Comparison of ENCODE assay signal across 8 cellular contexts in the genomic region with DNA sequence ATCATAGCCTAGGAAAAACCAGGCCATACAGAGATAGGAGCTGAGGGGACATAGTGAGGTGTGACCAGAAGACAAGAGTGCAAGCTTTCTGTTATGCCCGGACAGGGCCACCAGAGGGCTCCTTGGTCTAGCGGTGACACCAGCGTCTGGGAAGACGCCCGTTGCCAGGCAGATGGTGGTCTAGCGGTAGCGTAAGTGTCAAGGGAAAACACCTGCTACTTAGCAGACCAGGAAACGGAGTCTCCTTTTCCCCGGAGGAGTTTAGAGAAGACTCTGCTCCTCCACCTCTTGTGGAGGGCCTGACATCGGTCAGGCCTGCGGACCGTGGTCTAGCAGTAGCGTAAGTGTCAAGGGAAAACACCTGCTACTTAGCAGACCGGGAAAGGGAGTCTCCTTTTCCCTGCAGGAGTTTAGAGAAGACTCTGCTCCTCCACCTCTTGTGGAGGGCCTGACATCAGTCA. TPM values are rescaled to one million over a fixed set of nuclear protein-coding genes. Genes with fewer than 3 reads are reported as not detected.
DNase-seq lines count a peak whose midpoint lies in the region; ATAC-seq, FAIRE-seq and TF ChIP-seq lines count a peak whose summit lies in the region.
"Not testable (repeated sequence)": the region's sequence is repeated elsewhere in the genome, so short reads cannot be mapped to it uniquely, and the experiment has no call there.

No MANE protein-coding gene starts in this region.

- intact Hi-C loops in mucosa of descending colon (cut with DNase I, micrococcal nuclease) = loop anchor here in 1 of 2 donors (10.0 kb wide), 1 partner anchor 108 kb away; no protein-coding TSS in a partner anchor

- H3K9me3 ChIP-seq in fibroblast of lung (ENCODE audit: control insufficient read depth, insufficient read depth, low read depth, low read length); mucosa of descending colon: not testable (repeated sequence)

- not testable (repeated sequence) for H4K20me1 ChIP-seq in fibroblast of lung (ENCODE audit: control insufficient read depth, extremely low read depth, insufficient read depth, low read length)

- H3K36me3 ChIP-seq in fibroblast of lung (ENCODE audit: control insufficient read depth, insufficient read depth, low read length); mucosa of descending colon (ENCODE audit: low read depth): not testable (repeated sequence)

- H3K79me2 ChIP-seq in fibroblast of lung (ENCODE audit: control insufficient read depth, insufficient read depth, low read length) = not testable (repeated sequence)

- not testable (repeated sequence) for H3K9ac ChIP-seq in fibroblast of lung (ENCODE audit: insufficient read depth, low read length)

- not testable (repeated sequence) for H3K4me2 ChIP-seq in fibroblast of lung (ENCODE audit: extremely low read depth, insufficient read depth, low read length)

- not testable (repeated sequence) for H2AFZ ChIP-seq in fibroblast of lung (ENCODE audit: low read length)

- TF ChIP-seq CTCF in fibroblast of lung (conservative IDR thresholded peaks at IDR 0.05 in 1 of 2, IDR thresholded peaks at IDR 0.05 in 1 of 2; ENCODE audit: low read depth in 1 of 2, low read length in 2 of 2) (peak; percentile 36 to 44), mucosa of descending colon (IDR thresholded peaks at IDR 0.05) (peak; percentile 66)

- H3K27ac ChIP-seq in fibroblast of lung (ENCODE audit: insufficient read depth, low read length) = not testable (repeated sequence)

- not testable (repeated sequence) for H3K4me3 ChIP-seq in fibroblast of lung (replicated peaks in 1 of 4; ENCODE audit: control extremely low read depth in 1 of 4, insufficient read depth in 1 of 4, low read depth in 3 of 4, low read length in 4 of 4); mucosa of descending colon

- not testable (repeated sequence) for H3K4me1 ChIP-seq in fibroblast of lung (ENCODE audit: control insufficient read depth, extremely low read depth, insufficient read depth, low read length); mucosa of descending colon (ENCODE audit: low read depth)

- peak; percentile 40 for DNase-seq in A172 (ENCODE audit: low spot score)
- peak; percentile 41 for DNase-seq in GM12892 (ENCODE audit: insufficient read length)
- DNase-seq in NCI-H2107 treated with DMSO at 0.1 percent for 48 hours (lab: John Stamatoyannopoulos, UW; ENCODE audit: unreplicated experiment) = peak; percentile 28
- peak; percentile 53 for DNase-seq in T-helper 22 cell (ENCODE audit: low read depth)
- peak; percentile 61 for DNase-seq in activated gamma-delta T cell treated with anti-CD3 and anti-CD28 coated beads, Interleukin-2, amount 50 U/mL, for 16 hours (ENCODE audit: low read depth)
- peak; percentile 30 to 33 for DNase-seq in fibroblast of lung (ENCODE audit: low read depth in 2 of 2)
- peak; percentile 84 to 86 (median 85) for DNase-seq in mucosa of descending colon
- peak; percentile 61 for DNase-seq in stimulated activated CD4-positive, alpha-beta T cell treated with anti-CD3 and anti-CD28 coated beads, Interleukin-2, amount 100 ng/mL, for 4 hours (ENCODE audit: low read depth)

- peak; percentile 70 for FAIRE-seq in GM12892 (lab: Jason Lieb, UNC)

- TF ChIP-seq POLR2A in GM12892 (IDR thresholded peaks at IDR 0.05; ENCODE audit: low read depth, low read length) = not testable (repeated sequence)

- H3K27me3 ChIP-seq in fibroblast of lung (ENCODE audit: control insufficient read depth, insufficient read depth, low read length) = not testable (repeated sequence)

- ATAC-seq in mucosa of descending colon = not testable (repeated sequence)

RNA-seq across cellular contexts. Expression of a gene that starts 5.7 kb away (rescaled TPM):
- 26.1 and 37.3 TPM in 2 replicates for total RNA-seq in A172 (2014; rRNA removed; shearing (Covaris generic))
- polyA plus RNA-seq in GM12892 (2012; ENCODE audit: missing spikeins) = 29.7 TPM
- total RNA-seq in fibroblast of lung (31.3 and 50.4 TPM in 2 replicates), mucosa of descending colon (10 to 100 TPM; 70.9 to 92.0 (median 90.5) TPM)
- 27.8 and 34.0 TPM in 2 replicates for polyA plus RNA-seq in fibroblast of lung
- polyA plus RNA-seq in fibroblast of lung (2012) = 25.4 and 35.8 TPM in 2 replicates
- polyA minus RNA-seq in fibroblast of lung (ENCODE audit: low replicate concordance) = 44.1 and 85.2 TPM in 2 replicates

RNA-seq across cellular contexts. Expression of a gene that starts 14.3 kb away (rescaled TPM):
- total RNA-seq in A172 (2014; rRNA removed; shearing (Covaris generic)) = 81.0 and 84.7 TPM in 2 replicates
- polyA plus RNA-seq in GM12892 (2012; ENCODE audit: missing spikeins) = 49.7 TPM
- total RNA-seq in fibroblast of lung = 19.5 and 29.1 TPM in 2 replicates
- polyA plus RNA-seq in fibroblast of lung = 12.6 and 17.9 TPM in 2 replicates
- polyA plus RNA-seq in fibroblast of lung (2012) = 39.3 and 48.9 TPM in 2 replicates
- 4.7 and 11.7 TPM in 2 replicates for polyA minus RNA-seq in fibroblast of lung (ENCODE audit: low replicate concordance)
- total RNA-seq in mucosa of descending colon = 10 to 100 TPM; 25.9 to 61.9 (median 28.8) TPM

RNA-seq across cellular contexts. Expression of a gene that starts 43.6 kb away (rescaled TPM):
- total RNA-seq in A172 (2014; rRNA removed; shearing (Covaris generic)) = 24.9 and 29.7 TPM in 2 replicates
- 28.2 TPM for polyA plus RNA-seq in GM12892 (2012; ENCODE audit: missing spikeins)
- total RNA-seq in fibroblast of lung (13.9 and 15.7 TPM in 2 replicates), mucosa of descending colon (10 to 100 TPM; 69.1 to 89.6 (median 71.0) TPM)
- 23.0 and 31.8 TPM in 2 replicates for polyA plus RNA-seq in fibroblast of lung
- 46.7 and 57.7 TPM in 2 replicates for polyA plus RNA-seq in fibroblast of lung (2012)
- polyA minus RNA-seq in fibroblast of lung (ENCODE audit: low replicate concordance) = 145 and 281 TPM in 2 replicates

Comparison
In these comparisons a context has a peak if more than half of its experiments do, and no peak if none do; other contexts are left out.
1. DNase-seq: peak in every context shown above with its lines; median percentile 85 in mucosa of descending colon; 61 in activated gamma-delta T cell treated with anti-CD3 and anti-CD28 coated beads, Interleukin-2, amount 50 U/mL, for 16 hours; 61 in stimulated activated CD4-positive, alpha-beta T cell treated with anti-CD3 and anti-CD28 coated beads, Interleukin-2, amount 100 ng/mL, for 4 hours; 53 in T-helper 22 cell; 41 in GM12892; 40 in A172; 32 in fibroblast of lung; 28 in NCI-H2107 treated with DMSO at 0.1 percent for 48 hours.